ENCODE assay signal across 19 cellular contexts in the genomic region with DNA sequence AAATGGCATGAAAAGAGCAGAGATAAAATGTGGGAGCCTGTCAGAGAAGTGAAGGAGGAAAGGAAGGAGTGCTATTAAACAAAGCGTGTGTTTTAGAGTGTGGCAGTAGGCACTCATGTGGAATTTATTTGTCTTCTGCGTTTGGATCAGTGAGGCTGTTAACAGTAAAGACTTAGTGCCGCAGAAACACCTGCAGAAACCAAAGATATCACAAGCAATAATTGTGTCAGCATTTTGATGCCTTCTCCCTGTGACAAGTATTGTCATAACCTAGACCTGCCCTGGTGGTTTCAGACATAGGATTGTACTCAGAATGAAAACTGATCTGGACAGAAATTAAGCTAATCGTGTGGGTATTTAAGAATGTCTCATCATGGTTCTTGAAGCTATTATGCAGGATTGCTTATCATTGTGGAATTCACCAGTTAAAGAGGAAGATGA.
DNase-seq lines count a peak whose midpoint lies in the region; ATAC-seq and TF ChIP-seq lines count a peak whose summit lies in the region.
"Had no signal": no experiment of that assay in that cellular context is flagged by ENCODE, and none has a peak within 500 bp of the region (broad histone marks: within the 10 kb centered on the region; RNA-seq: fewer than 3 reads in every experiment).

No MANE protein-coding gene starts in this region.

- no peaks in the 10 kb centered on the region for H3K79me1 ChIP-seq in IMR-90 (ENCODE audit: low read depth in 1 of 2, low read length in 2 of 2)

- no peak overlapping the region for H2BK5ac ChIP-seq in IMR-90 (ENCODE audit: low read depth, low read length, poor library complexity, severe bottlenecking)

- no peak overlapping the region for H3K23ac ChIP-seq in IMR-90 (ENCODE audit: low read depth, low read length)

- DNase-seq in NCI-H2107 treated with DMSO at 0.1 percent for 48 hours (lab: John Stamatoyannopoulos, UW; ENCODE audit: unreplicated experiment) (peak; percentile 68), NCI-H2107 (lab: John Stamatoyannopoulos, UW) (no peak), IMR-90 (peak; percentile 38), astrocyte of the spinal cord (ENCODE audit: low read depth, low spot score) (peak; percentile 54), Right ventricle myocardium superior (no peak)
- DNase-seq: amygdala, dorsolateral prefrontal cortex, Karpas-422, NCI-H2081 treated with DMSO at 0.1 percent for 48 hours, PC-9, posterior cingulate gyrus, SW 1271 had no signal

- 20% methylated on average over 1 of the region's 4 CpGs; no CpG with 5 or more reads in 1 of the 2 experiments for WGBS in IMR-90 (ENCODE audit: extremely low coverage in 2 of 2, insufficient read length in 1 of 2), 2 experiments

- H3K4me3 Mint-ChIP-seq in nephron, result no peak overlapping the region
- H3K4me3 Mint-ChIP-seq: GM23338, mesothelial cell of epicardium, WTC11 had no signal

- no peak overlapping the region for H3K14ac ChIP-seq in IMR-90 (replicated peaks; ENCODE audit: low read depth, low read length)

- H2BK20ac ChIP-seq in IMR-90 (ENCODE audit: low read depth, low read length), result no peak overlapping the region

- H3K4me2 ChIP-seq in IMR-90 (ENCODE audit: low read depth, low read length), result no peak overlapping the region
- H3K4me2 ChIP-seq: GM23338, PC-9 had no signal

- in situ Hi-C loops in IMR-90 (cut with MboI; ENCODE audit: low sequenced_read_pairs) (no loop called here), astrocyte of the spinal cord (cut with HindIII; ENCODE audit: low sequenced_read_pairs) (no loop called here)

- no peaks in the 10 kb centered on the region for H3K4me1 ChIP-seq in IMR-90 (ENCODE audit: control insufficient read depth, insufficient read depth, low read length)

- peaks cover 24% of the 10 kb centered on the region for H3K4me1 Mint-ChIP-seq in nephron
- H3K4me1 Mint-ChIP-seq: mesothelial cell of epicardium had no signal

- no peak overlapping the region for H2AK9ac ChIP-seq in IMR-90 (replicated peaks; ENCODE audit: low read depth, low read length, poor library complexity)

- no peaks in the 10 kb centered on the region for H3K27me3 ChIP-seq in IMR-90 (ENCODE audit: control insufficient read depth, insufficient read depth, low read length)
- H3K27me3 ChIP-seq: dorsolateral prefrontal cortex, tibial nerve had no signal

- intact Hi-C loops in IMR-90 (cut with micrococcal nuclease) (no loop called here), Right ventricle myocardium superior (cut with DNase I) (no loop called here)

- no peak overlapping the region for H4K5ac ChIP-seq in IMR-90 (ENCODE audit: low read depth, low read length)

- no peak overlapping the region for H4K91ac ChIP-seq in IMR-90 (ENCODE audit: insufficient read depth, low read depth, low read length)

- H3K18ac ChIP-seq in IMR-90 (ENCODE audit: low read depth, low read length), result no peak overlapping the region

- no peak overlapping the region for H2BK120ac ChIP-seq in IMR-90 (ENCODE audit: low read depth, low read length)

- no peak overlapping the region for H2AFZ ChIP-seq in IMR-90 (replicated peaks; ENCODE audit: low read length, poor library complexity)
- H2AFZ ChIP-seq: GM23338, PC-9 had no signal

- no peak overlapping the region for H3K9ac ChIP-seq in IMR-90 (ENCODE audit: low read depth, low read length)

- H4K8ac ChIP-seq in IMR-90 (ENCODE audit: low read depth in 2 of 2, low read length in 2 of 2), result no peak overlapping the region

- no peak overlapping the region for H2AK5ac ChIP-seq in IMR-90 (ENCODE audit: low read depth, low read length)

- TF ChIP-seq RAD21 in IMR-90 (IDR thresholded peaks at IDR 0.05; ENCODE audit: low read length), result no peak

- TF ChIP-seq POLR2A in IMR-90 (IDR thresholded peaks at IDR 0.05; ENCODE audit: low read depth, low read length), result no peak

- no peaks in the 10 kb centered on the region for H4K20me1 ChIP-seq in IMR-90 (ENCODE audit: insufficient read depth, low read length)

- peaks cover 2% of the 10 kb centered on the region; the same call in 1 of the 2 replicates for H3K9me3 ChIP-seq in IMR-90 (ENCODE audit: control insufficient read depth, insufficient read depth, low read length)

- H3K27ac ChIP-seq in IMR-90 (ENCODE audit: insufficient read depth, low read length), result no peak overlapping the region
- H3K27ac ChIP-seq: PC-9, tibial nerve had no signal

- no peaks in the 10 kb centered on the region for H3K36me3 Mint-ChIP-seq in nephron (ENCODE audit: low read depth)
- H3K36me3 Mint-ChIP-seq: mesothelial cell of epicardium, WTC11 had no signal

- no peak overlapping the region for H2BK15ac ChIP-seq in IMR-90 (ENCODE audit: low read depth, low read length)

- no TSS peak for BruUV-seq in IMR-90 (replicated peaks; lab: Mats Ljungman, UMichigan)

- ATAC-seq in IMR-90 (ENCODE audit: low read depth) (peak; percentile 35), HG02759 (IDR thresholded peaks at IDR 0.05; ENCODE audit: unreplicated experiment) (no peak), HG02678 (IDR thresholded peaks at IDR 0.05; ENCODE audit: unreplicated experiment) (no peak), Right ventricle myocardium superior (ENCODE audit: poor library complexity) (no peak)
- ATAC-seq: GM23338, WTC11 had no signal

- peaks cover 9% of the 10 kb centered on the region for H3K9me3 Mint-ChIP-seq in nephron

- H3K4me3 ChIP-seq in IMR-90 (ENCODE audit: insufficient read depth, low read depth, low read length), result no peak overlapping the region
- H3K4me3 ChIP-seq in astrocyte of the spinal cord (ENCODE audit: low read depth, low read length), result no peak overlapping the region
- H3K4me3 ChIP-seq: dorsolateral prefrontal cortex, GM23338, PC-9, tibial nerve had no signal

- no peak overlapping the region for H3K4ac ChIP-seq in IMR-90 (ENCODE audit: low read depth, low read length)

- H3K9me1 ChIP-seq in IMR-90 (ENCODE audit: insufficient read depth, low read length), result no peaks in the 10 kb centered on the region

- no peaks in the 10 kb centered on the region for H3K36me3 ChIP-seq in IMR-90 (ENCODE audit: control insufficient read depth, insufficient read depth, low read length)
- H3K36me3 ChIP-seq: tibial nerve had no signal

- POLR2A ChIA-PET in IMR-90 (lab: Charles Lee; ENCODE audit: unreplicated experiment), result no interaction called here

- H3K27ac Mint-ChIP-seq in nephron, result peak overlapping the region; percentile 3 to 23 (median 4)
- H3K27ac Mint-ChIP-seq: GM23338, mesothelial cell of epicardium, WTC11 had no signal

- dilution Hi-C loops in IMR-90 (cut with HindIII; ENCODE audit: low sequenced_read_pairs, unreplicated experiment), result no loop called here

- CTCF ChIA-PET in IMR-90 (lab: Yijun Ruan, JAX), result no interaction called here

- TF ChIP-seq CTCF in IMR-90 (conservative IDR thresholded peaks at IDR 0.05; ENCODE audit: low read depth, low read length) (no peak), astrocyte of the spinal cord (IDR thresholded peaks at IDR 0.05; ENCODE audit: low read depth, low read length) (no peak), nephron (IDR thresholded peaks at IDR 0.05; ENCODE audit: unreplicated experiment in 3 of 3) (no peak)

- H3K56ac ChIP-seq in IMR-90 (ENCODE audit: extremely low read depth, insufficient read depth, low read length), result no peak overlapping the region

- H3K27me3 Mint-ChIP-seq in nephron (ENCODE audit: low read depth), result peaks cover 4% of the 10 kb centered on the region

TF ChIP-seq in IMR-90, 13 proteins besides CTCF, POLR2A, EP300 and RAD21:
- TF ChIP-seq FOS (IDR thresholded peaks at IDR 0.05; ENCODE audit: low read depth, low read length) (no peak), MAZ (IDR thresholded peaks at IDR 0.05; ENCODE audit: borderline replicate concordance, low read depth, low read length) (no peak), CEBPB (IDR thresholded peaks at IDR 0.05; ENCODE audit: low read depth, low read length) (no peak)

Comparison
In these comparisons a context has a peak if more than half of its experiments do, and no peak if none do; other contexts are left out.
1. DNase-seq: peak in NCI-H2107 treated with DMSO at 0.1 percent for 48 hours (single experiment), IMR-90 (single experiment) and astrocyte of the spinal cord (single experiment); none in NCI-H2107 (single experiment) and Right ventricle myocardium superior (single experiment).